In the genomic region with DNA sequence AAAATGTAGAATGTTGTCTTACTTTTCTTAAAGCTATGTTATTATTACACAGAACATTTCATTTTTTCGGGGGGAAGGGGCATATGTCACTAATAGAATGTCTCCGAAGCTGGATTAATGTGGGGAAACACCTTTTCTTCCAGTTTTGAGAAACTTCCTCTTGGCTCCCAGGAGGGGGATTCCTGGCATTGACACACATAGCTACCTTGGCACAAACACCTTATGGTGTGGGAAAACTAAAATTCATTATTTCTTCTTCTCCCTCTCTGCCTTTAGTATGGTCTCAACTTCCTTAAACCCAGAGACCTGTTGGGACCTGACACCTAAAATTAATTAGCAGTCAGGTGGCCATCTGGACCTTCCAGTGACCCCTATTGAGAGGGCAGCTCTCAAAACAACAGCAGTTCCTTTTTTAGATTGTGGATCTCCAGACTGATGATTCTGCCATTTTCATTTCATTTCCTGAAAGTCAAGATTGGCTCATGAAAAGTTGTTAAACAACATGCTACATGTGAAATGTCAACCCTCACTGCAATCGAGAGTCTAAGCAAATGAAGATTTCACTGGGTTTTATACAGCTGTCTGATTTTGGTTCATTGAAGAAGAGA, we compare ENCODE assay signal across 15 cellular contexts.
A peak's percentile ranks its signal among the peaks of the same experiment; 100 is the strongest.
DNase-seq lines count a peak whose midpoint lies in the region; ATAC-seq, FAIRE-seq and TF ChIP-seq lines count a peak whose summit lies in the region.
"Had no signal": no experiment of that assay in that cellular context is flagged by ENCODE, and none has a peak within 500 bp of the region (broad histone marks: within the 10 kb centered on the region; RNA-seq: fewer than 3 reads in every experiment).

No MANE protein-coding gene starts in this region.

- TF ChIP-seq POLR2A in K562 (conservative IDR thresholded peaks at IDR 0.05) (no peak), H54 (IDR thresholded peaks at IDR 0.05; ENCODE audit: low read depth, low read length) (no peak)

- H3K4me3 Mint-ChIP-seq in CD4-positive, alpha-beta memory T cell, result no peak overlapping the region
- H3K4me3 Mint-ChIP-seq: activated T-helper 1 cell treated with anti-CD3 and anti-CD28 coated beads, Interleukin-12 subunit alpha, Interleukin-12 subunit beta, Interleukin-2, Interleukin-4 antibody, amounts not matched to agents 30 ng/mL and 10 ng/mL and 1 ng/mL, durations not matched to agents 14 hours and 24 hours and 36 hours; H9; type B pancreatic cell had no signal

- no peaks in the 10 kb centered on the region for H3K27me3 ChIP-seq in CD4-positive, alpha-beta memory T cell (ENCODE audit: insufficient read depth, low read length)
- H3K27me3 ChIP-seq in K562 (ENCODE audit: control insufficient read depth in 2 of 2, insufficient read depth in 2 of 2, low read length in 2 of 2) (no peaks in the 10 kb centered on the region), pancreas (no peaks in the 10 kb centered on the region)

- ATAC-seq in K562, result no peak
- ATAC-seq in pancreas, result peak in 3 of 4 donors; percentile 37 to 68 (median 61)
- ATAC-seq in GM21447 (IDR thresholded peaks at IDR 0.05; ENCODE audit: unreplicated experiment), result no peak

- in situ Hi-C loops in K562 (cut with MboI), result no loop called here

- H2AFZ ChIP-seq in K562 (ENCODE audit: low read depth, low read length), result no peak overlapping the region

- POLR2A ChIA-PET in CD4-positive, alpha-beta memory T cell (lab: Charles Lee; ENCODE audit: partially characterized antibody), result interaction anchor here (1.1 kb wide), 1 partner anchor 40 kb away, joined by 3 read pairs; no protein-coding TSS in a partner anchor
- POLR2A ChIA-PET in K562 (lab: Yijun Ruan, JAX), result no interaction called here

- H3K9me1 ChIP-seq in K562 (ENCODE audit: control insufficient read depth, insufficient read depth, low read length), result no peaks in the 10 kb centered on the region

- peaks cover 53 to 68% of the 10 kb centered on the region in 2 donors for H3K36me3 Mint-ChIP-seq in CD4-positive, alpha-beta memory T cell
- H3K36me3 Mint-ChIP-seq: type B pancreatic cell had no signal

- TF ChIP-seq RAD21 in K562 (CRISPR knock-in tag; conservative IDR thresholded peaks at IDR 0.05 in 1 of 2, IDR thresholded peaks at IDR 0.05 in 1 of 2), result no peak

- no peak overlapping the region for H3K4me2 ChIP-seq in K562 (ENCODE audit: insufficient read depth, low read length)

- no peaks in the 10 kb centered on the region for H3K4me1 ChIP-seq in CD4-positive, alpha-beta memory T cell (ENCODE audit: insufficient read depth, low read length)
- H3K4me1 ChIP-seq in K562 (replicated peaks in 1 of 2; ENCODE audit: control insufficient read depth in 2 of 2, insufficient read depth in 2 of 2, low read length in 2 of 2) (no peaks in the 10 kb centered on the region), pancreas (peaks cover 0 to 30% (median 13%) of the 10 kb centered on the region in 3 donors)

- intact Hi-C loops in CD4-positive, alpha-beta memory T cell (cut with micrococcal nuclease), result loop anchor here (5.0 kb wide), 1 partner anchor 42 kb away; no protein-coding TSS in a partner anchor
- intact Hi-C loops in K562 (cut with micrococcal nuclease) (no loop called here), pancreas (cut with DNase I) (no loop called here)

- H3K4me1 Mint-ChIP-seq in CD4-positive, alpha-beta memory T cell, result peaks cover 0 to 8% (median 1%) of the 10 kb centered on the region in 4 donors

- H3K9ac ChIP-seq in K562 (ENCODE audit: insufficient read depth in 1 of 2, low read depth in 2 of 2, low read length in 2 of 2), result no peak overlapping the region

- peak overlapping the region in 4 of 7 donors; percentile 23 to 61 (median 56) for H3K27ac Mint-ChIP-seq in CD4-positive, alpha-beta memory T cell
- H3K27ac Mint-ChIP-seq: activated T-helper 1 cell treated with anti-CD3 and anti-CD28 coated beads, Interleukin-12 subunit alpha, Interleukin-12 subunit beta, Interleukin-2, Interleukin-4 antibody, amounts not matched to agents 30 ng/mL and 10 ng/mL and 1 ng/mL, durations not matched to agents 14 hours and 24 hours and 36 hours; type B pancreatic cell had no signal

- 51% methylated on average over 3 of the region's 3 CpGs for WGBS in K562 (ENCODE audit: insufficient coverage, low coverage, missing lambda C conversion rate)
- WGBS in pancreas, 2 donors, result 23 to 39% methylated on average over 3 of the region's 3 CpGs

- DNase-seq in CD4-positive, alpha-beta memory T cell, result no peak
- DNase-seq in GM19239 (ENCODE audit: insufficient read length, low spot score) (no peak), K562 (ENCODE audit: extremely low read depth in 1 of 4, low spot score in 3 of 4) (no peak), pancreas (no peak), T1000 (lab: John Stamatoyannopoulos, UW) (no peak), H54 (ENCODE audit: insufficient read length, low spot score) (no peak), hepatic stellate cell (ENCODE audit: low spot score) (no peak)
- DNase-seq: activated CD4-positive, CD25-positive, alpha-beta regulatory T cell; foreskin melanocyte; H9; NCI-H146; small intestine had no signal

- no peaks in the 10 kb centered on the region for H3K27me3 Mint-ChIP-seq in CD4-positive, alpha-beta memory T cell
- H3K27me3 Mint-ChIP-seq: type B pancreatic cell had no signal

- H3K79me2 ChIP-seq in K562 (ENCODE audit: control insufficient read depth, insufficient read depth, low read length), result no peaks in the 10 kb centered on the region

- no peaks in the 10 kb centered on the region for H4K20me1 ChIP-seq in K562 (replicated peaks; ENCODE audit: control insufficient read depth, insufficient read depth, low read length)

- H3K36me3 ChIP-seq in CD4-positive, alpha-beta memory T cell (ENCODE audit: insufficient read depth, low read length), result peaks cover 22% of the 10 kb centered on the region
- H3K36me3 ChIP-seq in K562 (ENCODE audit: control insufficient read depth, insufficient read depth, low read length) (peaks cover 28% of the 10 kb centered on the region; the same call in 2 of the 3 replicates), pancreas (peaks cover 0 to 31% (median 1%) of the 10 kb centered on the region in 3 donors)

- no peaks in the 10 kb centered on the region for H3K9me3 ChIP-seq in CD4-positive, alpha-beta memory T cell (ENCODE audit: control insufficient read depth in 1 of 2, low read length in 2 of 2)
- H3K9me3 ChIP-seq in K562 (replicated peaks; ENCODE audit: control insufficient read depth, insufficient read depth, low read depth, low read length) (no peaks in the 10 kb centered on the region), pancreas (no peaks in the 10 kb centered on the region)

- FAIRE-seq in GM19239 (lab: Jason Lieb, UNC) (peak; percentile 26), K562 (lab: Jason Lieb, UNC) (no peak), pancreas (lab: Jason Lieb, UNC) (no peak), H54 (lab: Jason Lieb, UNC) (no peak)
- FAIRE-seq: small intestine had no signal

- H3K27ac ChIP-seq in CD4-positive, alpha-beta memory T cell (ENCODE audit: low read depth, low read length), result no peak overlapping the region
- H3K27ac ChIP-seq in K562 (ENCODE audit: extremely low read depth, low read depth, low read length), result no peak overlapping the region
- H3K27ac ChIP-seq in pancreas, result peak overlapping the region in 2 of 4 donors; percentile 59 to 65

- BruUV-seq in K562 (replicated peaks; lab: Mats Ljungman, UMichigan), result no TSS peak

- no peaks in the 10 kb centered on the region for H3K9me3 Mint-ChIP-seq in CD4-positive, alpha-beta memory T cell
- H3K9me3 Mint-ChIP-seq: activated T-helper 1 cell treated with anti-CD3 and anti-CD28 coated beads, Interleukin-12 subunit alpha, Interleukin-12 subunit beta, Interleukin-2, Interleukin-4 antibody, amounts not matched to agents 30 ng/mL and 10 ng/mL and 1 ng/mL, durations not matched to agents 14 hours and 24 hours and 36 hours; H9 had no signal

- no peak overlapping the region for H3K4me3 ChIP-seq in CD4-positive, alpha-beta memory T cell (ENCODE audit: low read length in 2 of 2)
- H3K4me3 ChIP-seq in K562 (no peak overlapping the region), pancreas (no peak overlapping the region)

- CTCF ChIA-PET in CD4-positive, alpha-beta memory T cell (lab: Charles Lee; ENCODE audit: partially characterized antibody), result interaction anchor here (1.1 kb wide), 2 partner anchors 11 to 157 kb away, joined by 4 to 6 read pairs; no protein-coding TSS in a partner anchor
- CTCF ChIA-PET in K562 (lab: Yijun Ruan, JAX; ENCODE audit: low intra/inter-chr PET ratio), result no interaction called here

- TF ChIP-seq CTCF in K562 (IDR thresholded peaks at IDR 0.05 in 2 of 3, conservative IDR thresholded peaks at IDR 0.05 in 1 of 3; ENCODE audit: insufficient read depth in 2 of 3, low read depth in 1 of 3, low read length in 3 of 3), result no peak
- TF ChIP-seq CTCF in pancreas (IDR thresholded peaks at IDR 0.05), result no peak

- no peak for TF ChIP-seq EP300 in K562 (IDR thresholded peaks at IDR 0.05; ENCODE audit: low read length)

TF ChIP-seq in K562, 482 proteins besides CTCF, POLR2A, EP300 and RAD21 (continues in another document):
- TF ChIP-seq ZNF3 (CRISPR knock-in tag; IDR thresholded peaks at IDR 0.05) (no peak), SPI1 (IDR thresholded peaks at IDR 0.05; ENCODE audit: borderline replicate concordance, low read depth, low read length) (peak; percentile 58; the same call in 1 of the 2 replicates), MEIS2 (IDR thresholded peaks at IDR 0.05; ENCODE audit: partially characterized antibody) (peak; percentile 52), HNRNPH1 (optimal IDR thresholded peaks at IDR 0.05; ENCODE audit: low read depth, low read length) (no peak), ZNF444 (CRISPR knock-in tag; IDR thresholded peaks at IDR 0.05) (no peak), NR1H2 (CRISPR knock-in tag; IDR thresholded peaks at IDR 0.05) (no peak)
- TF ChIP-seq, protein P1, sequence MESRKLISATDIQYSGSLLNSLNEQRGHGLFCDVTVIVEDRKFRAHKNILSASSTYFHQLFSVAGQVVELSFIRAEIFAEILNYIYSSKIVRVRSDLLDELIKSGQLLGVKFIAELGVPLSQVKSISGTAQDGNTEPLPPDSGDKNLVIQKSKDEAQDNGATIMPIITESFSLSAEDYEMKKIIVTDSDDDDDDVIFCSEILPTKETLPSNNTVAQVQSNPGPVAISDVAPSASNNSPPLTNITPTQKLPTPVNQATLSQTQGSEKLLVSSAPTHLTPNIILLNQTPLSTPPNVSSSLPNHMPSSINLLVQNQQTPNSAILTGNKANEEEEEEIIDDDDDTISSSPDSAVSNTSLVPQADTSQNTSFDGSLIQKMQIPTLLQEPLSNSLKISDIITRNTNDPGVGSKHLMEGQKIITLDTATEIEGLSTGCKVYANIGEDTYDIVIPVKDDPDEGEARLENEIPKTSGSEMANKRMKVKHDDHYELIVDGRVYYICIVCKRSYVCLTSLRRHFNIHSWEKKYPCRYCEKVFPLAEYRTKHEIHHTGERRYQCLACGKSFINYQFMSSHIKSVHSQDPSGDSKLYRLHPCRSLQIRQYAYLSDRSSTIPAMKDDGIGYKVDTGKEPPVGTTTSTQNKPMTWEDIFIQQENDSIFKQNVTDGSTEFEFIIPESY (CRISPR knock-in tag; IDR thresholded peaks at IDR 0.05), result no peak

Comparison
In these comparisons a context has a peak if more than half of its experiments do, and no peak if none do; other contexts are left out.
1. ATAC-seq: peak in pancreas (3 of 4); none in K562 (single experiment) and GM21447 (single experiment).